Comparison of ENCODE assay signal across 26 cellular contexts in genomic region chr20:56988446-56988845, GRCh38.
DNase-seq lines count a peak whose midpoint lies in the region; ATAC-seq, FAIRE-seq and TF ChIP-seq lines count a peak whose summit lies in the region.
"Had no signal": no experiment of that assay in that cellular context is flagged by ENCODE, and none has a peak within 500 bp of the region (broad histone marks: within the 10 kb centered on the region; RNA-seq: fewer than 3 reads in every experiment).

No MANE protein-coding gene starts in this region.

- in situ Hi-C loops in K562 (cut with MboI), result no loop called here

- peak overlapping the region in 1 of 2 experiments; percentile 1 for H2BK12ac ChIP-seq in mesenchymal stem cell (ENCODE audit: low read length in 2 of 2)

- no peak overlapping the region for H3K27ac Mint-ChIP-seq in Caco-2 (ENCODE audit: unreplicated experiment)
- H3K27ac Mint-ChIP-seq: CD4-positive, alpha-beta T cell; IgD-negative memory B cell had no signal

- no peak overlapping the region for H2BK15ac ChIP-seq in mesenchymal stem cell (ENCODE audit: low read depth, poor library complexity, severe bottlenecking)

- H3K18ac ChIP-seq in mesenchymal stem cell (ENCODE audit: low read depth in 1 of 2, low read length in 2 of 2), result peak overlapping the region; percentile 42 to 79

- peak overlapping the region in 1 of 2 experiments; percentile 57 for H3K4ac ChIP-seq in mesenchymal stem cell (ENCODE audit: low read depth in 1 of 2, low read length in 2 of 2)

- H2AK5ac ChIP-seq in mesenchymal stem cell (ENCODE audit: low read length, severe bottlenecking), result no peak overlapping the region

- H3K27ac ChIP-seq in K562 (ENCODE audit: extremely low read depth, low read depth, low read length) (no peak overlapping the region), mesenchymal stem cell (ENCODE audit: low read length, poor library complexity, severe bottlenecking) (no peak overlapping the region)
- H3K27ac ChIP-seq: BLaER1 treated with 17β-estradiol and CSF1 and Interleukin-3, amounts not matched to agents 10 nM and 100 nM had no signal

- H3K36me3 Mint-ChIP-seq in Caco-2 (ENCODE audit: insufficient read depth, unreplicated experiment), result no peaks in the 10 kb centered on the region
- H3K36me3 Mint-ChIP-seq: IgD-negative memory B cell had no signal

- TF ChIP-seq EP300 in K562 (IDR thresholded peaks at IDR 0.05; ENCODE audit: low read length), result no peak

- H4K8ac ChIP-seq in mesenchymal stem cell (ENCODE audit: low read length), result no peak overlapping the region

- WGBS in K562 (ENCODE audit: insufficient coverage, low coverage, missing lambda C conversion rate), result 4% methylated on average over 8 of the region's 8 CpGs
- 89% methylated on average over 8 of the region's 8 CpGs for WGBS in mesenchymal stem cell

- H4K91ac ChIP-seq in mesenchymal stem cell (ENCODE audit: low read length), result no peak overlapping the region

- no peak for TF ChIP-seq POLR2A in K562 (conservative IDR thresholded peaks at IDR 0.05)

- peaks cover 3% of the 10 kb centered on the region for H3K27me3 Mint-ChIP-seq in Caco-2 (ENCODE audit: insufficient read depth, unreplicated experiment)

- CTCF ChIA-PET in Caco-2 (lab: Charles Lee), result interaction anchor here (0.6 to 1.1 kb wide), 3 partner anchors 20 to 1099 kb away, joined by 3 to 5 read pairs (median 4); no protein-coding TSS in a partner anchor
- CTCF ChIA-PET in K562 (lab: Yijun Ruan, JAX; ENCODE audit: low intra/inter-chr PET ratio), result no interaction called here

- TF ChIP-seq CTCF in Caco-2 (IDR thresholded peaks at IDR 0.05; ENCODE audit: insufficient read depth in 1 of 2, low read depth in 1 of 2, low read length in 1 of 2, severe bottlenecking in 1 of 2, unreplicated experiment in 1 of 2), result no peak
- no peak for TF ChIP-seq CTCF in K562 (IDR thresholded peaks at IDR 0.05 in 2 of 3, conservative IDR thresholded peaks at IDR 0.05 in 1 of 3; ENCODE audit: insufficient read depth in 2 of 3, low read depth in 1 of 3, low read length in 3 of 3)

- H3K4me3 Mint-ChIP-seq in Caco-2 (ENCODE audit: unreplicated experiment), result peak overlapping the region; percentile 25
- H3K4me3 Mint-ChIP-seq: CD4-positive, alpha-beta T cell; IgD-negative memory B cell had no signal

- no peaks in the 10 kb centered on the region for H3K79me2 ChIP-seq in K562 (ENCODE audit: control insufficient read depth, insufficient read depth, low read length)

- peaks cover 4% of the 10 kb centered on the region for H3K9me1 ChIP-seq in K562 (ENCODE audit: control insufficient read depth, insufficient read depth, low read length)

- no peak for FAIRE-seq in K562 (lab: Jason Lieb, UNC)
- FAIRE-seq: A204.1, G401.6, H54, RCC 7860 had no signal

- H3K23ac ChIP-seq in mesenchymal stem cell (ENCODE audit: low read length in 2 of 2), result peak overlapping the region in 1 of 2 experiments; percentile 36

- peak overlapping the region; percentile 38; the same call in 1 of the 2 replicates for H3K4me2 ChIP-seq in K562 (ENCODE audit: insufficient read depth, low read length)
- H3K4me2 ChIP-seq in mesenchymal stem cell (ENCODE audit: low read length, poor library complexity, severe bottlenecking), result no peak overlapping the region

- H3K9me3 Mint-ChIP-seq in Caco-2 (ENCODE audit: unreplicated experiment), result peaks cover 19% of the 10 kb centered on the region

- H3K36me3 ChIP-seq in Caco-2 (ENCODE audit: control insufficient read depth, insufficient read depth, low read length), result no peaks in the 10 kb centered on the region
- no peaks in the 10 kb centered on the region for H3K36me3 ChIP-seq in K562 (ENCODE audit: control insufficient read depth, insufficient read depth, low read length)
- H3K36me3 ChIP-seq in mesenchymal stem cell (ENCODE audit: control insufficient read depth in 1 of 2, insufficient read depth in 2 of 2, low read depth in 1 of 2, low read length in 2 of 2), result no peaks in the 10 kb centered on the region
- H3K36me3 ChIP-seq: BLaER1 treated with 17β-estradiol and CSF1 and Interleukin-3, amounts not matched to agents 10 nM and 100 nM had no signal

- H3K4me1 Mint-ChIP-seq in Caco-2 (ENCODE audit: low read depth, unreplicated experiment), result peaks cover 13% of the 10 kb centered on the region
- H3K4me1 Mint-ChIP-seq: IgD-negative memory B cell had no signal

- DNase-seq in Caco-2 (no peak), OCI-M1 (lab: John Stamatoyannopoulos, UW) (peak; percentile 1), K562 (ENCODE audit: extremely low read depth in 1 of 4, low spot score in 3 of 4) (no peak), mesenchymal stem cell (no peak)
- DNase-seq: AML-193; CD4-positive, alpha-beta T cell; COR-L47; NCI-H1092; NCI-H1436; NCI-H187; NCI-H2081 treated with DMSO at 0.1 percent for 48 hours; NCI-H2171; NCI-H226; NCI-H510A; NCI-H69; T-helper 1 cell had no signal

- no peak overlapping the region for H2BK5ac ChIP-seq in mesenchymal stem cell (ENCODE audit: low read depth, low read length, poor library complexity, severe bottlenecking)

- BruUV-seq in Caco-2 (replicated peaks; lab: Mats Ljungman, UMichigan) (no TSS peak), K562 (replicated peaks; lab: Mats Ljungman, UMichigan) (no TSS peak)

- peak overlapping the region; percentile 1; the same call in 1 of the 2 replicates for H2AFZ ChIP-seq in K562 (ENCODE audit: low read depth, low read length)
- H2AFZ ChIP-seq in mesenchymal stem cell (ENCODE audit: low read depth, low read length), result no peak overlapping the region

- H3K4me3 ChIP-seq in Caco-2 (ENCODE audit: low read depth, low read length) (no peak overlapping the region), K562 (no peak overlapping the region), mesenchymal stem cell (ENCODE audit: insufficient read depth in 1 of 2, low read depth in 1 of 2, low read length in 2 of 2) (peak overlapping the region in 1 of 2 experiments; percentile 15)
- H3K4me3 ChIP-seq: BLaER1 treated with 17β-estradiol and CSF1 and Interleukin-3, amounts not matched to agents 10 nM and 100 nM had no signal

- H3K27me3 ChIP-seq in Caco-2 (replicated peaks; ENCODE audit: control insufficient read depth, insufficient read depth, low read length), result no peaks in the 10 kb centered on the region
- peaks cover 2 to 20% of the 10 kb centered on the region in 2 experiments; a peak in 3 of 5 replicates for H3K27me3 ChIP-seq in K562 (ENCODE audit: control insufficient read depth in 2 of 2, insufficient read depth in 2 of 2, low read length in 2 of 2)
- H3K27me3 ChIP-seq in mesenchymal stem cell (ENCODE audit: control insufficient read depth in 1 of 2, insufficient read depth in 1 of 2, low read length in 2 of 2), result peaks cover 0 to 24% of the 10 kb centered on the region in 2 experiments
- H3K27me3 ChIP-seq: BLaER1 treated with 17β-estradiol and CSF1 and Interleukin-3, amounts not matched to agents 10 nM and 100 nM had no signal

- POLR2A ChIA-PET in Caco-2 (lab: Charles Lee), result no interaction called here
- POLR2A ChIA-PET in K562 (lab: Yijun Ruan, JAX), result no interaction called here

- H3K4me1 ChIP-seq in Caco-2 (peaks cover 15% of the 10 kb centered on the region), K562 (replicated peaks in 1 of 2; ENCODE audit: control insufficient read depth in 2 of 2, insufficient read depth in 2 of 2, low read length in 2 of 2) (no peaks in the 10 kb centered on the region; a peak in 2 of 5 replicates), mesenchymal stem cell (ENCODE audit: control insufficient read depth, insufficient read depth, low read depth, low read length) (peaks cover 2% of the 10 kb centered on the region)

- H3K9ac ChIP-seq in K562 (ENCODE audit: insufficient read depth in 1 of 2, low read depth in 2 of 2, low read length in 2 of 2) (no peak overlapping the region), mesenchymal stem cell (ENCODE audit: low read length) (no peak overlapping the region)
- H3K9ac ChIP-seq: BLaER1 treated with 17β-estradiol and CSF1 and Interleukin-3, amounts not matched to agents 10 nM and 100 nM had no signal

- intact Hi-C loops in Caco-2 (cut with micrococcal nuclease; ENCODE audit: unreplicated experiment) (no loop called here), K562 (cut with micrococcal nuclease) (no loop called here)

- H2BK120ac ChIP-seq in mesenchymal stem cell (ENCODE audit: low read depth, low read length), result no peak overlapping the region

- H3K9me3 ChIP-seq in Caco-2 (peaks cover 28% of the 10 kb centered on the region), K562 (replicated peaks; ENCODE audit: control insufficient read depth, insufficient read depth, low read depth, low read length) (no peaks in the 10 kb centered on the region; the same call in 1 of the 2 replicates), mesenchymal stem cell (ENCODE audit: control insufficient read depth, low read length) (peaks cover 31% of the 10 kb centered on the region)

- no peak for TF ChIP-seq RAD21 in K562 (CRISPR knock-in tag; conservative IDR thresholded peaks at IDR 0.05 in 1 of 2, IDR thresholded peaks at IDR 0.05 in 1 of 2)

- no peak overlapping the region for H3K14ac ChIP-seq in mesenchymal stem cell (ENCODE audit: low read length in 2 of 2)

- H3K79me1 ChIP-seq in mesenchymal stem cell (replicated peaks; ENCODE audit: low read length, poor library complexity, severe bottlenecking), result no peaks in the 10 kb centered on the region

- H4K20me1 ChIP-seq in K562 (replicated peaks; ENCODE audit: control insufficient read depth, insufficient read depth, low read length), result 0 out of 2 replicates have a peak, but pooled peaks cover 3% of the 10 kb centered on the region
- H4K20me1 ChIP-seq: BLaER1 treated with 17β-estradiol and CSF1 and Interleukin-3, amounts not matched to agents 10 nM and 100 nM had no signal

- ATAC-seq in K562 (no peak), GM18873 (IDR thresholded peaks at IDR 0.05; ENCODE audit: low FRiP score, unreplicated experiment) (no peak), HG03196 (IDR thresholded peaks at IDR 0.05; ENCODE audit: unreplicated experiment) (no peak), GM19455 (IDR thresholded peaks at IDR 0.05; ENCODE audit: unreplicated experiment) (no peak), HG02970 (IDR thresholded peaks at IDR 0.05; ENCODE audit: low FRiP score, unreplicated experiment) (no peak)

TF ChIP-seq in K562, 482 proteins besides CTCF, POLR2A, EP300 and RAD21:
- TF ChIP-seq KLF13 (tag; IDR thresholded peaks at IDR 0.05; ENCODE audit: borderline replicate concordance, low read depth) (no peak), ELF4 (CRISPR knock-in tag; IDR thresholded peaks at IDR 0.05) (no peak), SUPT5H (IDR thresholded peaks at IDR 0.05) (no peak), FOXP1 (CRISPR knock-in tag; IDR thresholded peaks at IDR 0.05) (no peak), CC2D1A (IDR thresholded peaks at IDR 0.05) (no peak), MLX (CRISPR knock-in tag; conservative IDR thresholded peaks at IDR 0.05) (no peak), ERF (CRISPR knock-in tag; IDR thresholded peaks at IDR 0.05) (no peak), SRF (CRISPR knock-in tag; IDR thresholded peaks at IDR 0.05) (no peak)
